In genomic region chr10:68700193-68700592, GRCh38 we compare ENCODE assay signal across 32 cellular contexts.
"Had no signal": no experiment of that assay in that cellular context is flagged by ENCODE, and none has a peak within 500 bp of the region (broad histone marks: within the 10 kb centered on the region; RNA-seq: fewer than 3 reads in every experiment).

No MANE protein-coding gene starts in this region.

- H3K27ac ChIP-seq: brain microvascular endothelial cell, epithelial cell of prostate, esophagus squamous epithelium, gastroesophageal sphincter had no signal

- H3K9me3 Mint-ChIP-seq: activated CD4-positive, alpha-beta memory T cell treated with anti-CD3 and anti-CD28 coated beads for 36 hours; activated CD4-positive, alpha-beta T cell treated with anti-CD3 and anti-CD28 coated beads, Interleukin-2, amount 10 ng/mL, durations not matched to agents 24 days and 14 days; activated naive CD4-positive, alpha-beta T cell treated with anti-CD3 and anti-CD28 coated beads, Interleukin-2, amount 10 ng/mL, durations not matched to agents 7 days and 5 days; activated T-cell treated with anti-CD3 and anti-CD28 coated beads, Interleukin-2, amount 50 U/mL, for 24 hours; activated T-cell treated with anti-CD3 and anti-CD28 coated beads, Interleukin-2, amount 50 U/mL, for 72 hours had no signal

- H3K4me3 ChIP-seq: esophagus squamous epithelium, gastroesophageal sphincter had no signal

- H3K27ac Mint-ChIP-seq: activated CD4-positive, alpha-beta memory T cell treated with anti-CD3 and anti-CD28 coated beads for 36 hours; activated CD4-positive, alpha-beta T cell treated with anti-CD3 and anti-CD28 coated beads for 36 hours; activated CD4-positive, alpha-beta T cell treated with anti-CD3 and anti-CD28 coated beads, Interleukin-2, amount 10 ng/mL, durations not matched to agents 24 days and 14 days; activated CD8-positive, alpha-beta T cell treated with anti-CD3 and anti-CD28 coated beads, Interleukin-2, amount 10 ng/mL, durations not matched to agents 7 days and 5 days; activated naive CD4-positive, alpha-beta T cell treated with anti-CD3 and anti-CD28 coated beads, Interleukin-2, amount 10 ng/mL, durations not matched to agents 7 days and 5 days; activated naive CD8-positive, alpha-beta T cell; activated T-cell treated with anti-CD3 and anti-CD28 coated beads, Interleukin-2, amount 50 U/mL, for 24 hours; activated T-cell treated with anti-CD3 and anti-CD28 coated beads, Interleukin-2, amount 50 U/mL, for 72 hours had no signal

- H3K4me1 ChIP-seq: esophagus squamous epithelium had no signal

- H3K36me3 ChIP-seq: brain microvascular endothelial cell, esophagus squamous epithelium, gastroesophageal sphincter had no signal

- FAIRE-seq: astrocyte, bronchial epithelial cell, colon, endometrium, endothelial cell of umbilical vein had no signal

- ATAC-seq: activated CD4-positive, alpha-beta T cell treated with anti-CD3 and anti-CD28 coated beads for 36 hours; activated CD8-positive, alpha-beta T cell treated with anti-CD3 and anti-CD28 coated beads, Interleukin-2, amount 10 ng/mL, durations not matched to agents 7 days and 5 days; gastroesophageal sphincter had no signal

- H3K27me3 ChIP-seq: brain microvascular endothelial cell, esophagus squamous epithelium, gastroesophageal sphincter had no signal

- H3K9me3 ChIP-seq: esophagus squamous epithelium, gastroesophageal sphincter had no signal

- H3K36me3 Mint-ChIP-seq: activated CD4-positive, alpha-beta memory T cell treated with anti-CD3 and anti-CD28 coated beads for 36 hours; activated naive CD4-positive, alpha-beta T cell treated with anti-CD3 and anti-CD28 coated beads, Interleukin-2, amount 10 ng/mL, durations not matched to agents 7 days and 5 days had no signal

- DNase-seq: activated CD4-positive, alpha-beta memory T cell treated with anti-CD3 and anti-CD28 coated beads for 36 hours; activated CD4-positive, alpha-beta T cell treated with anti-CD3 and anti-CD28 coated beads for 36 hours; activated CD4-positive, alpha-beta T cell treated with anti-CD3 and anti-CD28 coated beads, Interleukin-2, amount 10 ng/mL, durations not matched to agents 24 days and 14 days; activated CD4-positive, CD25-positive, alpha-beta regulatory T cell; activated CD4-positive, CD25-positive, alpha-beta regulatory T cell treated with anti-CD3 and anti-CD28 coated beads, Interleukin-2, amount 50 U/mL, for 72 hours; activated CD8-positive, alpha-beta memory T cell treated with anti-CD3 and anti-CD28 coated beads, Interleukin-2, amount 50 U/mL, for 48 hours; activated CD8-positive, alpha-beta T cell treated with anti-CD3 and anti-CD28 coated beads, Interleukin-2, amount 10 ng/mL, durations not matched to agents 7 days and 5 days; activated gamma-delta T cell; activated naive CD4-positive, alpha-beta T cell; activated naive CD4-positive, alpha-beta T cell treated with anti-CD3 and anti-CD28 coated beads, Interleukin-2, amount 10 ng/mL, durations not matched to agents 7 days and 5 days; activated T-cell treated with anti-CD3 and anti-CD28 coated beads for 4 hours; activated T-cell treated with anti-CD3 and anti-CD28 coated beads, Interleukin-2, amount 50 U/mL, for 24 hours; activated T-cell treated with anti-CD3 and anti-CD28 coated beads, Interleukin-2, amount 50 U/mL, for 72 hours; amniotic stem cell; anterior cingulate cortex; brain microvascular endothelial cell; caudate nucleus; cortex of kidney; effector CD8-positive, alpha-beta T cell; esophagus squamous epithelium; foreskin melanocyte; head of caudate nucleus; hypothalamus; T-helper 2 cell had no signal
